In genomic region chr19:3458229-3458555, GRCh38 we compare ENCODE assay signal across 16 cellular contexts. TPM values are rescaled to one million over a fixed set of nuclear protein-coding genes. Genes with fewer than 3 reads are reported as not detected.
DNase-seq lines count a peak whose midpoint lies in the region; ATAC-seq, FAIRE-seq and TF ChIP-seq lines count a peak whose summit lies in the region.
"Had no signal": no experiment of that assay in that cellular context is flagged by ENCODE, and none has a peak within 500 bp of the region (broad histone marks: within the 10 kb centered on the region; RNA-seq: fewer than 3 reads in every experiment).

No MANE protein-coding gene starts in this region.

- H3K36me3 ChIP-seq in adipocyte (ENCODE audit: control insufficient read depth, insufficient read depth, low read length, severe bottlenecking) = peaks cover 59% of the 10 kb centered on the region
- peaks cover 47% of the 10 kb centered on the region for H3K36me3 ChIP-seq in osteoblast (ENCODE audit: insufficient read depth, low read length)
- H3K36me3 ChIP-seq in Caco-2 (ENCODE audit: control insufficient read depth, insufficient read depth, low read length) = no peaks in the 10 kb centered on the region

- no TSS peak for BruUV-seq in Caco-2 (replicated peaks; lab: Mats Ljungman, UMichigan)

- H3K27me3 ChIP-seq in adipocyte (replicated peaks; ENCODE audit: control insufficient read depth, insufficient read depth, low read length) (no peaks in the 10 kb centered on the region), osteoblast (ENCODE audit: insufficient read depth, low read length) (no peaks in the 10 kb centered on the region), Caco-2 (replicated peaks; ENCODE audit: control insufficient read depth, insufficient read depth, low read length) (no peaks in the 10 kb centered on the region)

- CTCF ChIA-PET in Caco-2 (lab: Charles Lee) = interaction anchor here (0.6 kb wide), 1 partner anchor 495 kb away, joined by 4 read pairs; no protein-coding TSS in a partner anchor

- POLR2A ChIA-PET in Caco-2 (lab: Charles Lee) = no interaction called here

- no peaks in the 10 kb centered on the region for H3K27me3 Mint-ChIP-seq in Caco-2 (ENCODE audit: insufficient read depth, unreplicated experiment)
- H3K27me3 Mint-ChIP-seq: stimulated activated naive B cell treated with anti-CD40 and anti-IgM and Interleukin-4, amounts not matched to agents 10 μg/mL and 1 μg/mL and 100 μg/mL, for 72 hours had no signal

- H3K4me1 ChIP-seq in adipocyte (ENCODE audit: control insufficient read depth, insufficient read depth, low read length) (peaks cover 34% of the 10 kb centered on the region), osteoblast (ENCODE audit: insufficient read depth, low read length) (peaks cover 33% of the 10 kb centered on the region), Caco-2 (0 out of 2 replicates have a peak, but pooled peaks cover 5% of the 10 kb centered on the region)

- H3K4me3 ChIP-seq in adipocyte (ENCODE audit: low read length) (no peak overlapping the region), fibroblast of villous mesenchyme (ENCODE audit: low read depth, low read length) (no peak overlapping the region), osteoblast (ENCODE audit: insufficient read depth, low read length) (no peak overlapping the region), Caco-2 (ENCODE audit: low read depth, low read length) (no peak overlapping the region)

- peaks cover 55% of the 10 kb centered on the region for H4K20me1 ChIP-seq in osteoblast (ENCODE audit: insufficient read depth, low read length)

- no peak overlapping the region for H3K4me3 Mint-ChIP-seq in Caco-2 (ENCODE audit: unreplicated experiment)
- H3K4me3 Mint-ChIP-seq: stimulated activated naive B cell treated with anti-CD40 and anti-IgM and Interleukin-4, amounts not matched to agents 10 μg/mL and 1 μg/mL and 100 μg/mL, for 72 hours; T-helper 1 cell treated with Interleukin-12 subunit alpha and Interleukin-12 subunit beta and Interleukin-4 antibody, amounts not matched to agents 30 μg/mL and 1 μg/mL, for 36 hours had no signal

- no peaks in the 10 kb centered on the region for H3K4me1 Mint-ChIP-seq in Caco-2 (ENCODE audit: low read depth, unreplicated experiment)

- TF ChIP-seq CTCF in fibroblast of villous mesenchyme (IDR thresholded peaks at IDR 0.05; ENCODE audit: insufficient read depth, low read depth, low read length) (no peak), osteoblast (IDR thresholded peaks at IDR 0.05; ENCODE audit: extremely low read depth, low read depth, low read length) (no peak), Caco-2 (IDR thresholded peaks at IDR 0.05; ENCODE audit: insufficient read depth in 1 of 2, low read depth in 1 of 2, low read length in 1 of 2, severe bottlenecking in 1 of 2, unreplicated experiment in 1 of 2) (no peak)

- ATAC-seq in activated naive CD4-positive, alpha-beta T cell treated with anti-CD3 and anti-CD28 coated beads, Interleukin-2, amount 50 U/mL, for 72 hours = no peak

- no peaks in the 10 kb centered on the region for H3K9me3 ChIP-seq in adipocyte (ENCODE audit: control insufficient read depth, low read length)
- H3K9me3 ChIP-seq in osteoblast (ENCODE audit: low read depth, low read length) = no peaks in the 10 kb centered on the region
- no peaks in the 10 kb centered on the region for H3K9me3 ChIP-seq in Caco-2

- no peak overlapping the region for H2AFZ ChIP-seq in osteoblast (ENCODE audit: low read length)

- peak overlapping the region; percentile 54 for H3K9ac ChIP-seq in adipocyte (ENCODE audit: low read length)

- DNase-seq in adipocyte (ENCODE audit: low read depth) (no peak), fibroblast of villous mesenchyme (ENCODE audit: low read depth) (peak; percentile 80), osteoblast (ENCODE audit: insufficient read length, low spot score, missing footprints) (peak; percentile 94), urothelium cell line (ENCODE audit: low spot score) (peak; percentile 50), Caco-2 (no peak), HUDEP-2 (lab: John Stamatoyannopoulos, UW; ENCODE audit: unreplicated experiment in 76 of 76) (no peak)
- no peak for DNase-seq in activated naive CD4-positive, alpha-beta T cell treated with anti-CD3 and anti-CD28 coated beads, Interleukin-2, amount 50 U/mL, for 72 hours (ENCODE audit: low spot score in 2 of 2)
- DNase-seq: cerebellar nuclear complex; DMS79 treated with DMSO at 0.1 percent for 48 hours; NCI-H187; stimulated activated naive B cell treated with anti-CD40 and anti-IgM and Interleukin-4, amounts not matched to agents 10 μg/mL and 1 μg/mL and 100 μg/mL, for 72 hours had no signal

- peaks cover 5% of the 10 kb centered on the region for H3K36me3 Mint-ChIP-seq in Caco-2 (ENCODE audit: insufficient read depth, unreplicated experiment)
- peaks cover 0 to 4% of the 10 kb centered on the region in 2 donors for H3K36me3 Mint-ChIP-seq in activated naive CD4-positive, alpha-beta T cell treated with anti-CD3 and anti-CD28 coated beads, Interleukin-2, amount 50 U/mL, for 72 hours

- no peak overlapping the region for H3K4me2 ChIP-seq in osteoblast (ENCODE audit: insufficient read depth, low read length)

- peaks cover 72% of the 10 kb centered on the region for H3K79me2 ChIP-seq in osteoblast (ENCODE audit: insufficient read depth, low read length)

- H3K27ac ChIP-seq in osteoblast (ENCODE audit: low read depth, low read length) = peak overlapping the region; percentile 93

- H3K27ac Mint-ChIP-seq in Caco-2 (ENCODE audit: unreplicated experiment) = no peak overlapping the region
- H3K27ac Mint-ChIP-seq in activated naive CD4-positive, alpha-beta T cell treated with anti-CD3 and anti-CD28 coated beads, Interleukin-2, amount 50 U/mL, for 72 hours = no peak overlapping the region
- H3K27ac Mint-ChIP-seq: T-helper 1 cell treated with Interleukin-12 subunit alpha and Interleukin-12 subunit beta and Interleukin-4 antibody, amounts not matched to agents 30 μg/mL and 1 μg/mL, for 36 hours had no signal

- no peak for FAIRE-seq in urothelium cell line (lab: Jason Lieb, UNC)
- FAIRE-seq: frontal cortex, GM18507, HTR-8/SVneo had no signal

- no peaks in the 10 kb centered on the region for H3K9me3 Mint-ChIP-seq in Caco-2 (ENCODE audit: unreplicated experiment)
- no peaks in the 10 kb centered on the region for H3K9me3 Mint-ChIP-seq in activated naive CD4-positive, alpha-beta T cell treated with anti-CD3 and anti-CD28 coated beads, Interleukin-2, amount 50 U/mL, for 72 hours
- H3K9me3 Mint-ChIP-seq: mesothelial cell of epicardium; stimulated activated naive B cell treated with anti-CD40 and anti-IgM and Interleukin-4, amounts not matched to agents 10 μg/mL and 1 μg/mL and 100 μg/mL, for 72 hours; T-helper 1 cell treated with Interleukin-12 subunit alpha and Interleukin-12 subunit beta and Interleukin-4 antibody, amounts not matched to agents 30 μg/mL and 1 μg/mL, for 36 hours had no signal

- intact Hi-C loops in Caco-2 (cut with micrococcal nuclease; ENCODE audit: unreplicated experiment) = no loop called here

RNA-seq across cellular contexts. Expression of gene SMIM24, which starts 22.1 kb away (rescaled TPM):
- not detected in 2 replicates for total RNA-seq in fibroblast of villous mesenchyme
- total RNA-seq in osteoblast = not detected in 2 replicates
- total RNA-seq in Caco-2 (2022) = 1.2 and 1.7 TPM in 2 replicates
- total RNA-seq in activated naive CD4-positive, alpha-beta T cell treated with anti-CD3 and anti-CD28 coated beads, Interleukin-2, amount 50 U/mL, for 72 hours = under 1 TPM in 1 of 2 donors, not detected in 1; 0.72 TPM
- total RNA-seq: frontal cortex had no signal

RNA-seq across cellular contexts. Expression of gene SMIM44, which starts 25.0 kb away (rescaled TPM):
- total RNA-seq in fibroblast of villous mesenchyme (not detected in 2 replicates), osteoblast (not detected in 2 replicates), Caco-2 (2022) (not detected in 2 replicates)
- total RNA-seq in activated naive CD4-positive, alpha-beta T cell treated with anti-CD3 and anti-CD28 coated beads, Interleukin-2, amount 50 U/mL, for 72 hours = not detected
- total RNA-seq: frontal cortex, mesothelial cell of epicardium had no signal

RNA-seq across cellular contexts. Expression of gene DOHH, which starts 42.3 kb away (rescaled TPM):
- total RNA-seq in fibroblast of villous mesenchyme (10.4 and 11.6 TPM in 2 replicates), osteoblast (7.7 and 8.3 TPM in 2 replicates), Caco-2 (2022) (17.4 and 18.3 TPM in 2 replicates)
- total RNA-seq in activated naive CD4-positive, alpha-beta T cell treated with anti-CD3 and anti-CD28 coated beads, Interleukin-2, amount 50 U/mL, for 72 hours = 10 to 100 TPM; 13.2 to 14.8 TPM

RNA-seq across cellular contexts. Expression of gene FZR1, which starts 47.9 kb away (rescaled TPM):
- 37.6 and 40.3 TPM in 2 replicates for total RNA-seq in fibroblast of villous mesenchyme
- 36.6 and 39.5 TPM in 2 replicates for total RNA-seq in osteoblast
- total RNA-seq in Caco-2 (2022) = 58.1 and 59.1 TPM in 2 replicates
- total RNA-seq in activated naive CD4-positive, alpha-beta T cell treated with anti-CD3 and anti-CD28 coated beads, Interleukin-2, amount 50 U/mL, for 72 hours = 10 to 100 TPM; 52.4 to 73.5 TPM

Comparison
In these comparisons a context has a peak if more than half of its experiments do, and no peak if none do; other contexts are left out.
1. DNase-seq: peak in fibroblast of villous mesenchyme (single experiment), osteoblast (single experiment) and urothelium cell line (single experiment); none in adipocyte (single experiment), Caco-2 (0 of 2), activated naive CD4-positive, alpha-beta T cell treated with anti-CD3 and anti-CD28 coated beads, Interleukin-2, amount 50 U/mL, for 72 hours (0 of 2) and HUDEP-2 (0 of 76).